1 cellular context compared by ENCODE assay signal in the genomic region with DNA sequence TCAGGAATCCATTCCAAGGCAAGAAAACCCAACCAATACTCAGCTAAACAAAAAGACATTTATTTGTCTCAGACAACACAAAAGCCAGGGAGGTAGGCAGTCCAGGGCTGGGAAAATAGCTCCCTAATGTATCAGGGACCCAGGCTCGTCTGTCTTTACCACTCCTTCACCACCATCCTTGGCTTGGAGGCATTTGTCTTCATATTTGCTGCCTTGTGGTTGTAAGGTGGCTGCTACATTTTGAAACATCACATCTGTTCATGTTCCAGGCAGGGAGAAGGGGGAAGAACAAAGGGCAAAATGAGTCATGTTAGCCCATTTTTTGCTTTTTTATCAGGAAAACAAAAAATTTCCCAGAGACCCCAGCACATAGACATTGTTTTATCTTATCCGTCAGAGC.
TF ChIP-seq lines count a peak whose summit lies in the region.

No MANE protein-coding gene starts in this region.

TF ChIP-seq in GM23338, 12 proteins besides CTCF, POLR2A, EP300 and RAD21 (continued from another document):
- TF ChIP-seq, protein P1, sequence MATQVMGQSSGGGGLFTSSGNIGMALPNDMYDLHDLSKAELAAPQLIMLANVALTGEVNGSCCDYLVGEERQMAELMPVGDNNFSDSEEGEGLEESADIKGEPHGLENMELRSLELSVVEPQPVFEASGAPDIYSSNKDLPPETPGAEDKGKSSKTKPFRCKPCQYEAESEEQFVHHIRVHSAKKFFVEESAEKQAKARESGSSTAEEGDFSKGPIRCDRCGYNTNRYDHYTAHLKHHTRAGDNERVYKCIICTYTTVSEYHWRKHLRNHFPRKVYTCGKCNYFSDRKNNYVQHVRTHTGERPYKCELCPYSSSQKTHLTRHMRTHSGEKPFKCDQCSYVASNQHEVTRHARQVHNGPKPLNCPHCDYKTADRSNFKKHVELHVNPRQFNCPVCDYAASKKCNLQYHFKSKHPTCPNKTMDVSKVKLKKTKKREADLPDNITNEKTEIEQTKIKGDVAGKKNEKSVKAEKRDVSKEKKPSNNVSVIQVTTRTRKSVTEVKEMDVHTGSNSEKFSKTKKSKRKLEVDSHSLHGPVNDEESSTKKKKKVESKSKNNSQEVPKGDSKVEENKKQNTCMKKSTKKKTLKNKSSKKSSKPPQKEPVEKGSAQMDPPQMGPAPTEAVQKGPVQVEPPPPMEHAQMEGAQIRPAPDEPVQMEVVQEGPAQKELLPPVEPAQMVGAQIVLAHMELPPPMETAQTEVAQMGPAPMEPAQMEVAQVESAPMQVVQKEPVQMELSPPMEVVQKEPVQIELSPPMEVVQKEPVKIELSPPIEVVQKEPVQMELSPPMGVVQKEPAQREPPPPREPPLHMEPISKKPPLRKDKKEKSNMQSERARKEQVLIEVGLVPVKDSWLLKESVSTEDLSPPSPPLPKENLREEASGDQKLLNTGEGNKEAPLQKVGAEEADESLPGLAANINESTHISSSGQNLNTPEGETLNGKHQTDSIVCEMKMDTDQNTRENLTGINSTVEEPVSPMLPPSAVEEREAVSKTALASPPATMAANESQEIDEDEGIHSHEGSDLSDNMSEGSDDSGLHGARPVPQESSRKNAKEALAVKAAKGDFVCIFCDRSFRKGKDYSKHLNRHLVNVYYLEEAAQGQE (IDR thresholded peaks at IDR 0.05; ENCODE audit: unreplicated experiment) = no peak
- TF ChIP-seq, protein P2, sequence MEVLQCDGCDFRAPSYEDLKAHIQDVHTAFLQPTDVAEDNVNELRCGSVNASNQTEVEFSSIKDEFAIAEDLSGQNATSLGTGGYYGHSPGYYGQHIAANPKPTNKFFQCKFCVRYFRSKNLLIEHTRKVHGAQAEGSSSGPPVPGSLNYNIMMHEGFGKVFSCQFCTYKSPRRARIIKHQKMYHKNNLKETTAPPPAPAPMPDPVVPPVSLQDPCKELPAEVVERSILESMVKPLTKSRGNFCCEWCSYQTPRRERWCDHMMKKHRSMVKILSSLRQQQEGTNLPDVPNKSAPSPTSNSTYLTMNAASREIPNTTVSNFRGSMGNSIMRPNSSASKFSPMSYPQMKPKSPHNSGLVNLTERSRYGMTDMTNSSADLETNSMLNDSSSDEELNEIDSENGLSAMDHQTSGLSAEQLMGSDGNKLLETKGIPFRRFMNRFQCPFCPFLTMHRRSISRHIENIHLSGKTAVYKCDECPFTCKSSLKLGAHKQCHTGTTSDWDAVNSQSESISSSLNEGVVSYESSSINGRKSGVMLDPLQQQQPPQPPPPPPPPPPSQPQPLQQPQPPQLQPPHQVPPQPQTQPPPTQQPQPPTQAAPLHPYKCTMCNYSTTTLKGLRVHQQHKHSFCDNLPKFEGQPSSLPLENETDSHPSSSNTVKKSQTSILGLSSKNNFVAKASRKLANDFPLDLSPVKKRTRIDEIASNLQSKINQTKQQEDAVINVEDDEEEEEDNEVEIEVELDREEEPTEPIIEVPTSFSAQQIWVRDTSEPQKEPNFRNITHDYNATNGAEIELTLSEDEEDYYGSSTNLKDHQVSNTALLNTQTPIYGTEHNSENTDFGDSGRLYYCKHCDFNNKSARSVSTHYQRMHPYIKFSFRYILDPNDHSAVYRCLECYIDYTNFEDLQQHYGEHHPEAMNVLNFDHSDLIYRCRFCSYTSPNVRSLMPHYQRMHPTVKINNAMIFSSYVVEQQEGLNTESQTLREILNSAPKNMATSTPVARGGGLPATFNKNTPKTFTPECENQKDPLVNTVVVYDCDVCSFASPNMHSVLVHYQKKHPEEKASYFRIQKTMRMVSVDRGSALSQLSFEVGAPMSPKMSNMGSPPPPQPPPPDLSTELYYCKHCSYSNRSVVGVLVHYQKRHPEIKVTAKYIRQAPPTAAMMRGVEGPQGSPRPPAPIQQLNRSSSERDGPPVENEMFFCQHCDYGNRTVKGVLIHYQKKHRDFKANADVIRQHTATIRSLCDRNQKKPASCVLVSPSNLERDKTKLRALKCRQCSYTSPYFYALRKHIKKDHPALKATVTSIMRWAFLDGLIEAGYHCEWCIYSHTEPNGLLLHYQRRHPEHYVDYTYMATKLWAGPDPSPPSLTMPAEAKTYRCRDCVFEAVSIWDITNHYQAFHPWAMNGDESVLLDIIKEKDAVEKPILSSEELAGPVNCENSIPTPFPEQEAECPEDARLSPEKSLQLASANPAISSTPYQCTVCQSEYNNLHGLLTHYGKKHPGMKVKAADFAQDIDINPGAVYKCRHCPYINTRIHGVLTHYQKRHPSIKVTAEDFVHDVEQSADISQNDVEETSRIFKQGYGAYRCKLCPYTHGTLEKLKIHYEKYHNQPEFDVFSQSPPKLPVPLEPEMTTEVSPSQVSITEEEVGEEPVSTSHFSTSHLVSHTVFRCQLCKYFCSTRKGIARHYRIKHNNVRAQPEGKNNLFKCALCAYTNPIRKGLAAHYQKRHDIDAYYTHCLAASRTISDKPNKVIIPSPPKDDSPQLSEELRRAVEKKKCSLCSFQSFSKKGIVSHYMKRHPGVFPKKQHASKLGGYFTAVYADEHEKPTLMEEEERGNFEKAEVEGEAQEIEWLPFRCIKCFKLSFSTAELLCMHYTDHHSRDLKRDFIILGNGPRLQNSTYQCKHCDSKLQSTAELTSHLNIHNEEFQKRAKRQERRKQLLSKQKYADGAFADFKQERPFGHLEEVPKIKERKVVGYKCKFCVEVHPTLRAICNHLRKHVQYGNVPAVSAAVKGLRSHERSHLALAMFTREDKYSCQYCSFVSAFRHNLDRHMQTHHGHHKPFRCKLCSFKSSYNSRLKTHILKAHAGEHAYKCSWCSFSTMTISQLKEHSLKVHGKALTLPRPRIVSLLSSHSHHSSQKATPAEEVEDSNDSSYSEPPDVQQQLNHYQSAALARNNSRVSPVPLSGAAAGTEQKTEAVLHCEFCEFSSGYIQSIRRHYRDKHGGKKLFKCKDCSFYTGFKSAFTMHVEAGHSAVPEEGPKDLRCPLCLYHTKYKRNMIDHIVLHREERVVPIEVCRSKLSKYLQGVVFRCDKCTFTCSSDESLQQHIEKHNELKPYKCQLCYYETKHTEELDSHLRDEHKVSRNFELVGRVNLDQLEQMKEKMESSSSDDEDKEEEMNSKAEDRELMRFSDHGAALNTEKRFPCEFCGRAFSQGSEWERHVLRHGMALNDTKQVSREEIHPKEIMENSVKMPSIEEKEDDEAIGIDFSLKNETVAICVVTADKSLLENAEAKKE (CRISPR knock-in tag; IDR thresholded peaks at IDR 0.05) = no peak
- TF ChIP-seq ZNF114 (CRISPR knock-in tag; IDR thresholded peaks at IDR 0.05) = no peak
- no peak for TF ChIP-seq ZNF331 (CRISPR knock-in tag; IDR thresholded peaks at IDR 0.05; ENCODE audit: low read depth)
